9 cellular contexts compared by ENCODE assay signal in genomic region chr16:27748868-27749546, GRCh38.
A peak's percentile ranks its signal among the peaks of the same experiment; 100 is the strongest.
DNase-seq lines count a peak whose midpoint lies in the region; ATAC-seq and TF ChIP-seq lines count a peak whose summit lies in the region.
"Had no signal": no experiment of that assay in that cellular context is flagged by ENCODE, and none has a peak within 500 bp of the region (broad histone marks: within the 10 kb centered on the region; RNA-seq: fewer than 3 reads in every experiment).

No MANE protein-coding gene starts in this region.

- peaks cover 5% of the 10 kb centered on the region for H3K4me1 ChIP-seq in BE2C

- no peak overlapping the region for H3K4me3 ChIP-seq in BE2C (ENCODE audit: low read depth, low read length)

- H3K9me3 Mint-ChIP-seq in activated naive CD4-positive, alpha-beta T cell treated with anti-CD3 and anti-CD28 coated beads, Interleukin-2, amount 50 U/mL, for 72 hours, result no peaks in the 10 kb centered on the region

- no peaks in the 10 kb centered on the region for H3K27me3 ChIP-seq in BE2C
- H3K27me3 ChIP-seq: neutrophil had no signal

- peak; percentile 69 to 76 for ATAC-seq in activated naive CD4-positive, alpha-beta T cell treated with anti-CD3 and anti-CD28 coated beads, Interleukin-2, amount 50 U/mL, for 72 hours
- no peak for ATAC-seq in HG02884 (IDR thresholded peaks at IDR 0.05; ENCODE audit: unreplicated experiment)

- H3K36me3 Mint-ChIP-seq in activated naive CD4-positive, alpha-beta T cell treated with anti-CD3 and anti-CD28 coated beads, Interleukin-2, amount 50 U/mL, for 72 hours, result no peaks in the 10 kb centered on the region

- H3K36me3 ChIP-seq in BE2C, result no peaks in the 10 kb centered on the region

- no peaks in the 10 kb centered on the region for H3K9me3 ChIP-seq in BE2C
- H3K9me3 ChIP-seq: neutrophil had no signal

- DNase-seq in BE2C (peak; percentile 61), NCI-H510A treated with DMSO at 0.1 percent for 48 hours (lab: John Stamatoyannopoulos, UW) (peak; percentile 54), hippocampal formation (lab: John Stamatoyannopoulos, UW) (peak; percentile 25 to 27), GOT3 (lab: John Stamatoyannopoulos, UW) (no peak)
- DNase-seq in activated naive CD4-positive, alpha-beta T cell treated with anti-CD3 and anti-CD28 coated beads, Interleukin-2, amount 50 U/mL, for 72 hours (ENCODE audit: low spot score in 2 of 2), result peak in 1 of 2 donors; percentile 13
- peak; percentile 6 for DNase-seq in stimulated activated CD8-positive, alpha-beta memory T cell treated with anti-CD3 and anti-CD28 coated beads, Interleukin-7, amount 100 ng/mL, for 24 hours (ENCODE audit: low read depth)

- peak overlapping the region in 1 of 2 donors; percentile 19 for H3K27ac Mint-ChIP-seq in activated naive CD4-positive, alpha-beta T cell treated with anti-CD3 and anti-CD28 coated beads, Interleukin-2, amount 50 U/mL, for 72 hours

- TF ChIP-seq CTCF in BE2C (IDR thresholded peaks at IDR 0.05; ENCODE audit: low read depth, low read length), result peak; percentile 45
- 0 out of 2 replicates have a peak, but pooled peaks have one; percentile 12 for TF ChIP-seq CTCF in GM12874 (IDR thresholded peaks at IDR 0.05; ENCODE audit: insufficient read depth, low read depth, low read length)
